In genomic region chr4:150080875-150081274, GRCh38 we compare ENCODE assay signal across 20 cellular contexts. TPM values are rescaled to one million over a fixed set of nuclear protein-coding genes. Genes with fewer than 3 reads are reported as not detected.
DNase-seq lines count a peak whose midpoint lies in the region; FAIRE-seq and TF ChIP-seq lines count a peak whose summit lies in the region.
"Had no signal": no experiment of that assay in that cellular context is flagged by ENCODE, and none has a peak within 500 bp of the region (broad histone marks: within the 10 kb centered on the region; RNA-seq: fewer than 3 reads in every experiment).

No MANE protein-coding gene starts in this region.

- DNase-seq in AG10803 (ENCODE audit: low read depth) (no peak), HFFc6 (no peak), coronary artery (ENCODE audit: low spot score) (no peak), activated gamma-delta T cell treated with Interleukin-2 at 50 U/mL for 16 hours (no peak), RCC 7860 (ENCODE audit: low spot score) (no peak), NCI-H524 treated with DMSO at 0.1 percent for 48 hours (lab: John Stamatoyannopoulos, UW) (no peak)
- DNase-seq: activated CD8-positive, alpha-beta T cell treated with anti-CD3 and anti-CD28 coated beads for 36 hours; BE2C; effector memory CD4-positive, alpha-beta T cell; hypothalamus; NCI-H1105; NCI-H2171 treated with DMSO at 0.1 percent for 48 hours; occipital lobe; stimulated activated CD4-positive, alpha-beta T cell treated with anti-CD3 and anti-CD28 coated beads, Interleukin-4, amount 100 ng/mL, for 1 hour; substantia nigra had no signal

- peaks cover 65% of the 10 kb centered on the region for H3K4me1 Mint-ChIP-seq in HFFc6 (ENCODE audit: low read depth)

- peak overlapping the region; percentile 89 for H3K4me3 Mint-ChIP-seq in HFFc6
- H3K4me3 Mint-ChIP-seq: activated CD8-positive, alpha-beta T cell treated with anti-CD3 and anti-CD28 coated beads for 36 hours had no signal

- H3K36me3 ChIP-seq in neuron (ENCODE audit: insufficient read depth, low read length), result no peaks in the 10 kb centered on the region
- H3K36me3 ChIP-seq: BE2C, cardiac muscle cell had no signal

- peak overlapping the region; percentile 85 for H3K4me3 ChIP-seq in AG10803 (ENCODE audit: low read length)
- peak overlapping the region; percentile 84 for H3K4me3 ChIP-seq in coronary artery
- H3K4me3 ChIP-seq in neuron (ENCODE audit: low read length), result peak overlapping the region; percentile 57
- H3K4me3 ChIP-seq: cardiac muscle cell, K562 had no signal

- H3K9me3 ChIP-seq in neuron (ENCODE audit: low read length), result peaks cover 7% of the 10 kb centered on the region
- H3K9me3 ChIP-seq: BE2C had no signal

- peaks cover 26% of the 10 kb centered on the region for H3K4me1 ChIP-seq in neuron (ENCODE audit: insufficient read depth, low read length)

- H3K9me3 Mint-ChIP-seq in HFFc6, result peaks cover 16% of the 10 kb centered on the region

- no peaks in the 10 kb centered on the region for H3K27me3 ChIP-seq in neuron (ENCODE audit: insufficient read depth, low read length)
- H3K27me3 ChIP-seq: BE2C had no signal

- no peak overlapping the region for H2AFZ ChIP-seq in neuron (ENCODE audit: low read depth, low read length)

- no peak for FAIRE-seq in RCC 7860 (lab: Jason Lieb, UNC)
- FAIRE-seq: H1, K562 had no signal

- peak overlapping the region; percentile 4; the same call in 1 of the 2 replicates for H3K27ac Mint-ChIP-seq in HFFc6
- H3K27ac Mint-ChIP-seq: activated CD8-positive, alpha-beta T cell treated with anti-CD3 and anti-CD28 coated beads for 36 hours had no signal

- peaks cover 62% of the 10 kb centered on the region for H3K36me3 Mint-ChIP-seq in HFFc6 (ENCODE audit: low read depth)

- TF ChIP-seq CTCF in AG10803 (conservative IDR thresholded peaks at IDR 0.05; ENCODE audit: low read length) (no peak), HFFc6 (IDR thresholded peaks at IDR 0.05) (no peak), coronary artery (IDR thresholded peaks at IDR 0.05) (no peak)

- no peaks in the 10 kb centered on the region for H3K27me3 Mint-ChIP-seq in HFFc6 (ENCODE audit: insufficient read depth)

- no peak overlapping the region for H3K27ac ChIP-seq in coronary artery
- H3K27ac ChIP-seq: cardiac muscle cell, VCaP had no signal

RNA-seq across cellular contexts. Expression of gene DCLK2, which starts 2.6 kb away (rescaled TPM):
- total RNA-seq in HFFc6 (2021; fragmentation: NEBNext Ultra II Directional; extraction: Animal tissue kit (Norgen Biotek cat#: 25700)), result 10 to 100 TPM; 36.7 to 53.7 (median 38.4) TPM
- total RNA-seq: activated CD8-positive, alpha-beta T cell treated with anti-CD3 and anti-CD28 coated beads for 36 hours; K562 had no signal
